In genomic region chr14:101201535-101202125, GRCh38 we compare ENCODE assay signal across 13 cellular contexts.
"Had no signal": no experiment of that assay in that cellular context is flagged by ENCODE, and none has a peak within 500 bp of the region (broad histone marks: within the 10 kb centered on the region; RNA-seq: fewer than 3 reads in every experiment).

No MANE protein-coding gene starts in this region.

- H3K36me3 Mint-ChIP-seq: activated CD4-positive, alpha-beta memory T cell treated with anti-CD3 and anti-CD28 coated beads for 36 hours; T-cell had no signal

- H3K27me3 Mint-ChIP-seq: T-cell had no signal

- H3K4me3 ChIP-seq: psoas muscle, SK-N-MC had no signal

- H3K4me1 Mint-ChIP-seq: naive thymus-derived CD4-positive, alpha-beta T cell; T-cell had no signal

- H3K4me3 Mint-ChIP-seq: activated CD4-positive, alpha-beta memory T cell treated with anti-CD3 and anti-CD28 coated beads for 36 hours; effector memory CD8-positive, alpha-beta T cell; naive thymus-derived CD4-positive, alpha-beta T cell; T-cell had no signal

- DNase-seq: activated CD4-positive, alpha-beta memory T cell treated with anti-CD3 and anti-CD28 coated beads for 36 hours; activated naive CD4-positive, alpha-beta T cell treated with anti-CD3 and anti-CD28 coated beads, Interleukin-2, amount 50 U/mL, for 16 hours; central memory CD4-positive, alpha-beta T cell; effector memory CD8-positive, alpha-beta T cell; hypothalamus; nucleus accumbens; stimulated activated CD4-positive, alpha-beta T cell treated with anti-CD3 and anti-CD28 coated beads, Interleukin-4, amount 100 ng/mL, for 1 hour; T1000 had no signal

- H3K27ac Mint-ChIP-seq: activated CD4-positive, alpha-beta memory T cell treated with anti-CD3 and anti-CD28 coated beads for 36 hours; effector memory CD8-positive, alpha-beta T cell; naive thymus-derived CD4-positive, alpha-beta T cell; T-cell had no signal

- ATAC-seq: effector memory CD8-positive, alpha-beta T cell; naive thymus-derived CD4-positive, alpha-beta T cell; psoas muscle; T-cell had no signal

- H3K27ac ChIP-seq: psoas muscle, SK-N-MC, VCaP had no signal

- H3K4me1 ChIP-seq: psoas muscle had no signal
